In the genomic region with DNA sequence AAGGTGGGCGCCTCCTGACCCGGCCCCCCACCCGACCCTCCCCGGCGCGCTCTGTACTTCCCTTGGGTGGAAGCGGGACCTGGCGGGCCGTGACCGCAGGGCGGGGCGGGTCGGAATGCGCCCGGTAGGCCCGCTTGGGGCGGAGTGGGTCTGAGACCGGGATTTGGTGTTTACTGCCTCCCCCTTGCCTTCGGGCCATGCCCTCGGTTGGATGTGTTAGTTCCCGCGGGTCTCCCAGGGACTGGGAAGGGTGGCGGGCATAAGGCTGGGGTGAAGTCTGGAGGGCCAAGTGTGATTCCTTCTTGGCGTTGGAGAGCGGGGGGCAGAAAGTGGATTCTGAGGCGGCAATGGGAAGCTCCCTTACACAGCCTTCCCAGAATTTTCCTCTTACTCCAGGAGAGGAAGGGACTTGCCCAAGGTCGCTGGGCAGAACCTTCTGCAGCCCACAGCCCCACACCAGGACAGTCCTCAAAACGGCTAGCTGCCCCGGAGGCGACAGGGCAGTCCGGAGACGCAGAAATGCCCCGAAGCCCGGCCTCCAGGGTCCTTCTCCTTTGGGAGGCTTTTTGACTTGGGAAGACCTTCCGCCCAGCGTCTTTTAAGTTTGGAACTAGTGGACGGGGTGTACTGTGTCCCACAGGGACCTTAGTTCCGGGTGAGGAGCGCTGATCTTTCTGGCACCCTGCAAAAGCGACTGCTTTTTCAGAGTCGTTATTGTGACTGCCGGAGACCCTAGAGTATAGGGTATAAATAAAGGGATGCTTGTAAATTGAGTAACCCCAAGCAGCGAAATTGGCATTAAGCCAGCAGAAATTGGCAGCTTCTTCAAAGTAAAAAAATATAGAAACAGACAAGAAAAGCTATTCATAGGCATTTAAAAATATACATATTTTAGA, we compare ENCODE assay signal across 8 cellular contexts. TPM values are rescaled to one million over a fixed set of nuclear protein-coding genes. Genes with fewer than 3 reads are reported as not detected.
DNase-seq lines count a peak whose midpoint lies in the region; TF ChIP-seq lines count a peak whose summit lies in the region.

No MANE protein-coding gene starts in this region.

- no peaks in the 10 kb centered on the region for H3K27me3 ChIP-seq in neural progenitor cell

- peaks cover 10% of the 10 kb centered on the region for H3K9me3 ChIP-seq in neural progenitor cell (ENCODE audit: low read depth)

- TF ChIP-seq CTCF in HFFc6 (IDR thresholded peaks at IDR 0.05), result no peak
- no peak for TF ChIP-seq CTCF in fibroblast of the aortic adventitia (IDR thresholded peaks at IDR 0.05; ENCODE audit: insufficient read depth, low read length)
- no peak for TF ChIP-seq CTCF in neural progenitor cell (IDR thresholded peaks at IDR 0.05)

- H3K27me3 Mint-ChIP-seq in HFFc6 (ENCODE audit: insufficient read depth) (no peaks in the 10 kb centered on the region; the same call in 1 of the 2 replicates), neural progenitor cell (ENCODE audit: insufficient read depth, low read depth) (peaks cover 9% of the 10 kb centered on the region)
- peaks cover 34% of the 10 kb centered on the region for H3K27me3 Mint-ChIP-seq in activated T-cell treated with anti-CD3 and anti-CD28 coated beads, Interleukin-2, amount 50 U/mL, for 24 hours

- H3K27ac ChIP-seq in neural progenitor cell, result no peak overlapping the region

- H2AFZ ChIP-seq in neural progenitor cell (replicated peaks), result peak overlapping the region; percentile 90

- H3K4me1 Mint-ChIP-seq in HFFc6 (ENCODE audit: low read depth), result peaks cover 58% of the 10 kb centered on the region
- peaks cover 16% of the 10 kb centered on the region for H3K4me1 Mint-ChIP-seq in activated T-cell treated with anti-CD3 and anti-CD28 coated beads, Interleukin-2, amount 50 U/mL, for 24 hours (ENCODE audit: low read depth)
- peaks cover 10% of the 10 kb centered on the region for H3K4me1 Mint-ChIP-seq in neural progenitor cell

- H3K36me3 Mint-ChIP-seq in HFFc6 (ENCODE audit: low read depth), result peaks cover 38% of the 10 kb centered on the region
- H3K36me3 Mint-ChIP-seq in activated T-cell treated with anti-CD3 and anti-CD28 coated beads, Interleukin-2, amount 50 U/mL, for 24 hours (ENCODE audit: low read depth), result peaks cover 9% of the 10 kb centered on the region
- peaks cover 17% of the 10 kb centered on the region for H3K36me3 Mint-ChIP-seq in neural progenitor cell

- peak overlapping the region; percentile 37 for H3K9ac ChIP-seq in neural progenitor cell

- H3K4me3 ChIP-seq in fibroblast of the aortic adventitia (ENCODE audit: low read depth, low read length), result peak overlapping the region; percentile 94
- H3K4me3 ChIP-seq in neural progenitor cell, result peak overlapping the region; percentile 89

- peaks cover 53% of the 10 kb centered on the region for H3K79me2 ChIP-seq in neural progenitor cell (ENCODE audit: low read depth)

- H3K9me3 Mint-ChIP-seq in HFFc6 (peaks cover 20% of the 10 kb centered on the region), neural progenitor cell (peaks cover 24% of the 10 kb centered on the region)
- H3K9me3 Mint-ChIP-seq in activated T-cell treated with anti-CD3 and anti-CD28 coated beads, Interleukin-2, amount 50 U/mL, for 24 hours, result peaks cover 8% of the 10 kb centered on the region

- H3K36me3 ChIP-seq in neural progenitor cell, result peaks cover 8% of the 10 kb centered on the region

- H3K4me2 ChIP-seq in neural progenitor cell, result peak overlapping the region; percentile 90

- H3K4me1 ChIP-seq in neural progenitor cell, result no peaks in the 10 kb centered on the region

- H3K4me3 Mint-ChIP-seq in HFFc6, result peak overlapping the region; percentile 98
- H3K4me3 Mint-ChIP-seq in activated T-cell treated with anti-CD3 and anti-CD28 coated beads, Interleukin-2, amount 50 U/mL, for 24 hours, result peak overlapping the region; percentile 83
- H3K4me3 Mint-ChIP-seq in neural progenitor cell, result peak overlapping the region; percentile 93

- DNase-seq in stimulated activated naive CD4-positive, alpha-beta T cell (lab: John Stamatoyannopoulos, UW), result peak in 4 of 6 experiments; percentile 27 to 45 (median 34)
- no peak for DNase-seq in stimulated activated naive CD4-positive, alpha-beta T cell treated with Interleukin-2 at 50 U/mL for 16 hours (lab: John Stamatoyannopoulos, UW)
- peak; percentile 11 for DNase-seq in HFFc6
- DNase-seq in M059J (ENCODE audit: low read depth), result peak; percentile 67
- DNase-seq in activated T-cell treated with anti-CD3 and anti-CD28 coated beads, Interleukin-2, amount 50 U/mL, for 24 hours, result peak; percentile 56
- peak; percentile 72 for DNase-seq in fibroblast of the aortic adventitia (ENCODE audit: low read depth)
- peak; percentile 37 for DNase-seq in neural progenitor cell (ENCODE audit: low spot score)
- DNase-seq in MV-4-11 (lab: John Stamatoyannopoulos, UW), result no peak

- H3K27ac Mint-ChIP-seq in HFFc6 (peak overlapping the region; percentile 92), neural progenitor cell (no peak overlapping the region)
- no peak overlapping the region for H3K27ac Mint-ChIP-seq in activated T-cell treated with anti-CD3 and anti-CD28 coated beads, Interleukin-2, amount 50 U/mL, for 24 hours

- no peaks in the 10 kb centered on the region for H4K20me1 ChIP-seq in neural progenitor cell (ENCODE audit: low read depth)

- H3F3A ChIP-seq in neural progenitor cell (ENCODE audit: low read depth), result peaks cover 21% of the 10 kb centered on the region

RNA-seq across cellular contexts. Expression of gene SWAP70, which starts 0.6 kb away (rescaled TPM):
- 10 to 100 TPM; 32.0 to 44.6 (median 37.0) TPM for total RNA-seq in HFFc6 (2021; fragmentation: NEBNext Ultra II Directional; extraction: Animal tissue kit (Norgen Biotek cat#: 25700))
- 22.4 and 31.9 TPM in 2 replicates for total RNA-seq in M059J (2014; rRNA removed; shearing (Covaris generic))
- total RNA-seq in fibroblast of the aortic adventitia (ENCODE audit: low replicate concordance) (44.4 and 53.2 TPM in 2 replicates), neural progenitor cell (ENCODE audit: low replicate concordance) (18.3 and 25.5 TPM in 2 replicates)

Comparison
In these comparisons a context has a peak if more than half of its experiments do, and no peak if none do; other contexts are left out.
1. DNase-seq: peak in stimulated activated naive CD4-positive, alpha-beta T cell (4 of 6), HFFc6 (single experiment), M059J (single experiment), activated T-cell treated with anti-CD3 and anti-CD28 coated beads, Interleukin-2, amount 50 U/mL, for 24 hours (single experiment), fibroblast of the aortic adventitia (single experiment) and neural progenitor cell (single experiment); none in stimulated activated naive CD4-positive, alpha-beta T cell treated with Interleukin-2 at 50 U/mL for 16 hours (single experiment) and MV-4-11 (single experiment).
2. Peak in every context shown above with its lines, with median percentiles within 50 percentile points of each other: H3K4me3 Mint-ChIP-seq.